8 cellular contexts compared by ENCODE assay signal in genomic region chr6:166999845-167000253, GRCh38. TPM values are rescaled to one million over a fixed set of nuclear protein-coding genes. Genes with fewer than 3 reads are reported as not detected.
A peak's percentile ranks its signal among the peaks of the same experiment; 100 is the strongest.
DNase-seq lines count a peak whose midpoint lies in the region; ATAC-seq and TF ChIP-seq lines count a peak whose summit lies in the region.

No MANE protein-coding gene starts in this region.

- no peak overlapping the region for H2BK5ac ChIP-seq in mesenchymal stem cell (ENCODE audit: low read depth, low read length, poor library complexity, severe bottlenecking)

- H3K9me3 Mint-ChIP-seq in IgD-negative memory B cell: no peaks in the 10 kb centered on the region
- H3K9me3 Mint-ChIP-seq in MCF 10A (ENCODE audit: unreplicated experiment): no peaks in the 10 kb centered on the region

- intact Hi-C loops in MCF 10A (cut with micrococcal nuclease): no loop called here
- intact Hi-C loops in aorta (cut with DNase I): loop anchor here (2.0 to 10.0 kb wide), 4 partner anchors 43 to 533 kb away; partner anchors contain the start of genes RNASET2 (in 1 of the 2) and RPS6KA2 (in 1 of the 2)

- no peak overlapping the region for H2AK5ac ChIP-seq in mesenchymal stem cell (ENCODE audit: low read length, severe bottlenecking)

- H3K14ac ChIP-seq in mesenchymal stem cell (ENCODE audit: low read length in 2 of 2): peak overlapping the region in 1 of 2 experiments; percentile 82

- CTCF ChIA-PET in MCF 10A (lab: Yijun Ruan, JAX): interaction anchor here (0.5 to 1.1 kb wide), 5 partner anchors 9 to 88 kb away, joined by 3 to 5 read pairs (median 4); no protein-coding TSS in a partner anchor

- H3K36me3 ChIP-seq in mesenchymal stem cell (ENCODE audit: control insufficient read depth in 1 of 2, insufficient read depth in 2 of 2, low read depth in 1 of 2, low read length in 2 of 2): peaks cover 0 to 14% of the 10 kb centered on the region in 2 experiments
- H3K36me3 ChIP-seq in aorta (ENCODE audit: control insufficient read depth in 1 of 2, insufficient read depth in 2 of 2, low read length in 1 of 2): no peaks in the 10 kb centered on the region

- peak overlapping the region; percentile 86 to 92 for H3K18ac ChIP-seq in mesenchymal stem cell (ENCODE audit: low read depth in 1 of 2, low read length in 2 of 2)

- peak overlapping the region; percentile 40 to 64 for H3K4ac ChIP-seq in mesenchymal stem cell (ENCODE audit: low read depth in 1 of 2, low read length in 2 of 2)

- H2BK15ac ChIP-seq in mesenchymal stem cell (ENCODE audit: low read depth, poor library complexity, severe bottlenecking): no peak overlapping the region

- POLR2A ChIA-PET in MCF 10A (lab: Yijun Ruan, JAX): interaction anchor here (0.5 to 2.5 kb wide), 8 partner anchors 10 to 372 kb away, joined by 3 to 10 read pairs (median 4); partner anchors contain the start of genes RNASET2 and RPS6KA2

- BruUV-seq in MCF 10A (replicated peaks; lab: Mats Ljungman, UMichigan): no TSS peak

- peak overlapping the region; percentile 89 for H3K9ac ChIP-seq in mesenchymal stem cell (ENCODE audit: low read length)

- peak overlapping the region; percentile 27 for H2BK120ac ChIP-seq in mesenchymal stem cell (ENCODE audit: low read depth, low read length)

- H3K27me3 Mint-ChIP-seq in IgD-negative memory B cell (no peaks in the 10 kb centered on the region), MCF 10A (ENCODE audit: insufficient read depth, unreplicated experiment) (no peaks in the 10 kb centered on the region)

- no peak overlapping the region for H4K91ac ChIP-seq in mesenchymal stem cell (ENCODE audit: low read length)

- WGBS in mesenchymal stem cell: under 1% methylated on average over 14 of the region's 16 CpGs
- 1 to 2% methylated on average over 15 to 16 of the region's 16 CpGs for WGBS in aorta, 2 donors

- peak overlapping the region; percentile 94 for H3K27ac ChIP-seq in C4-2B
- H3K27ac ChIP-seq in mesenchymal stem cell (ENCODE audit: low read length, poor library complexity, severe bottlenecking): no peak overlapping the region
- H3K27ac ChIP-seq in aorta (ENCODE audit: low read depth in 1 of 2, low read length in 2 of 2): no peak overlapping the region

- DNase-seq in MCF 10A (ENCODE audit: unreplicated experiment) (peak; percentile 6), mesenchymal stem cell (peak; percentile 35), aorta (no peak), islet precursor cell (no peak), NCI-H1092 treated with DMSO at 0.1 percent for 48 hours (lab: John Stamatoyannopoulos, UW) (no peak)

- H3K27ac Mint-ChIP-seq in IgD-negative memory B cell (peak overlapping the region; percentile 39 to 83 (median 59)), MCF 10A (ENCODE audit: low read depth, unreplicated experiment) (peak overlapping the region; percentile 77)

- peak overlapping the region; percentile 82 for H4K8ac ChIP-seq in mesenchymal stem cell (ENCODE audit: low read length)

- no peak overlapping the region for H2BK12ac ChIP-seq in mesenchymal stem cell (ENCODE audit: low read length in 2 of 2)

- H3K36me3 Mint-ChIP-seq in IgD-negative memory B cell (no peaks in the 10 kb centered on the region), MCF 10A (ENCODE audit: insufficient read depth, unreplicated experiment) (no peaks in the 10 kb centered on the region)

- TF ChIP-seq CTCF in C4-2B (conservative IDR thresholded peaks at IDR 0.05): no peak
- no peak for TF ChIP-seq CTCF in MCF 10A (IDR thresholded peaks at IDR 0.05; ENCODE audit: unreplicated experiment)

- H3K27me3 ChIP-seq in mesenchymal stem cell (ENCODE audit: control insufficient read depth in 1 of 2, insufficient read depth in 1 of 2, low read length in 2 of 2) (no peaks in the 10 kb centered on the region), aorta (ENCODE audit: control insufficient read depth in 1 of 2, insufficient read depth in 2 of 2, low read length in 1 of 2) (no peaks in the 10 kb centered on the region)

- H3K4me3 ChIP-seq in mesenchymal stem cell (ENCODE audit: insufficient read depth in 1 of 2, low read depth in 1 of 2, low read length in 2 of 2) (peak overlapping the region; percentile 95 to 96), aorta (ENCODE audit: low read length in 2 of 2) (peak overlapping the region; percentile 85 to 89)

- H2AFZ ChIP-seq in mesenchymal stem cell (ENCODE audit: low read depth, low read length): peak overlapping the region; percentile 94

- H3K4me1 Mint-ChIP-seq in IgD-negative memory B cell: peaks cover 22 to 28% (median 26%) of the 10 kb centered on the region in 3 donors
- peaks cover 30% of the 10 kb centered on the region for H3K4me1 Mint-ChIP-seq in MCF 10A (ENCODE audit: insufficient read depth, unreplicated experiment)

- peaks cover 17% of the 10 kb centered on the region for H3K79me1 ChIP-seq in mesenchymal stem cell (replicated peaks; ENCODE audit: low read length, poor library complexity, severe bottlenecking)

- H3K4me2 ChIP-seq in mesenchymal stem cell (ENCODE audit: low read length, poor library complexity, severe bottlenecking): peak overlapping the region; percentile 81

- peak overlapping the region in 1 of 2 experiments; percentile 92 for H3K23ac ChIP-seq in mesenchymal stem cell (ENCODE audit: low read length in 2 of 2)

- H3K4me1 ChIP-seq in mesenchymal stem cell (ENCODE audit: control insufficient read depth, insufficient read depth, low read depth, low read length) (peaks cover 9% of the 10 kb centered on the region), aorta (ENCODE audit: control insufficient read depth in 1 of 2, insufficient read depth in 2 of 2, low read length in 2 of 2) (no peaks in the 10 kb centered on the region)

- H3K9me3 ChIP-seq in mesenchymal stem cell (ENCODE audit: control insufficient read depth, low read length) (no peaks in the 10 kb centered on the region), aorta (ENCODE audit: control insufficient read depth, low read length) (no peaks in the 10 kb centered on the region)

- ATAC-seq in aorta (ENCODE audit: low FRiP score) (no peak), HG03571 (IDR thresholded peaks at IDR 0.05; ENCODE audit: unreplicated experiment) (no peak)

- peak overlapping the region; percentile 88 to 95 (median 91) for H3K4me3 Mint-ChIP-seq in IgD-negative memory B cell
- peak overlapping the region; percentile 77 for H3K4me3 Mint-ChIP-seq in MCF 10A (ENCODE audit: unreplicated experiment)

RNA-seq across cellular contexts. Expression of gene CEP43, which starts 0.7 kb away (rescaled TPM):
- 4.4 TPM for polyA plus RNA-seq in IgD-negative memory B cell
- 23.8 and 31.0 TPM in 2 replicates for total RNA-seq in MCF 10A (2022)
- 6.9 TPM for polyA plus RNA-seq in mesenchymal stem cell (2013, experiment 1 of 2)
- polyA plus RNA-seq in mesenchymal stem cell (2013, experiment 2 of 2): 7.1 TPM
- 10 to 100 TPM in 1 of 2 donors, 1 to 10 TPM in 1; 8.4 to 13.6 TPM for total RNA-seq in aorta
- polyA plus RNA-seq in aorta: 1 to 10 TPM; 7.8 to 9.4 TPM

RNA-seq across cellular contexts. Expression of gene RNASET2, which starts 43.5 kb away (rescaled TPM):
- polyA plus RNA-seq in IgD-negative memory B cell (708 TPM), aorta (10 to 100 TPM; 26.8 to 42.1 TPM)
- total RNA-seq in MCF 10A (2022) (8.0 and 10.3 TPM in 2 replicates), aorta (10 to 100 TPM; 23.3 to 64.8 TPM)
- polyA plus RNA-seq in mesenchymal stem cell (2013, experiment 1 of 2): 27.7 TPM
- polyA plus RNA-seq in mesenchymal stem cell (2013, experiment 2 of 2): 28.0 TPM

Comparison
In these comparisons a context has a peak if more than half of its experiments do, and no peak if none do; other contexts are left out.
1. DNase-seq: peak in MCF 10A (single experiment) and mesenchymal stem cell (single experiment); none in aorta (0 of 2), islet precursor cell (single experiment) and NCI-H1092 treated with DMSO at 0.1 percent for 48 hours (single experiment).